16 cellular contexts compared by ENCODE assay signal in the genomic region with DNA sequence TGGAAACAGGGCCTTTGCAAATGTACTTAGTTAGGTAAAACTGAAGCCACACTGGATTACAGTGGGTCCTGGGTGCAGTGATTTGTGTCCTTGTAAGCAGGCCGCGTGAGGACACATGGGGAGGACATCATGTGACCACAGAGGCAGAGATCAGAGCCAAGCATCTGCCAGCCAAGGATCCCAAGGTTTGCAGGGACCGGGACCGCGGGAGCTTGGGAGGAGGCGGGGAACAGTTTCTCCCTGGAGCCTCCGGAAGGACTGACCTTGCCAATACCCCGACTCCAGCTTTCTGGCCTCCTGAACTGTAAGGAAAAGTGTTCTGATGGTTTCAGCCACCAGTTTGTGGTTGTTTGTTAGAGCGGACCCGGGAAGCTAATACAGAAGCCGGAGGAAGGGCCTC.
DNase-seq lines count a peak whose midpoint lies in the region; ATAC-seq, FAIRE-seq and TF ChIP-seq lines count a peak whose summit lies in the region.
"Had no signal": no experiment of that assay in that cellular context is flagged by ENCODE, and none has a peak within 500 bp of the region (broad histone marks: within the 10 kb centered on the region; RNA-seq: fewer than 3 reads in every experiment).

No MANE protein-coding gene starts in this region.

- no peak for TF ChIP-seq RAD21 in H1 (IDR thresholded peaks at IDR 0.05 in 1 of 2, conservative IDR thresholded peaks at IDR 0.05 in 1 of 2; ENCODE audit: low read depth in 2 of 2, low read length in 2 of 2)

- 0 out of 2 replicates have a peak overlapping the region, but pooled peaks have one; percentile 24 for H2AFZ ChIP-seq in H1 (ENCODE audit: low read length)

- no peak overlapping the region; the same call in 1 of the 2 replicates for H4K8ac ChIP-seq in H1 (ENCODE audit: extremely low read depth, insufficient read depth, low read length)

- no peak for FAIRE-seq in H1 (lab: Jason Lieb, UNC)

- H3K4me3 ChIP-seq in RWPE2 (ENCODE audit: severe bottlenecking) (no peak overlapping the region), H1 (ENCODE audit: extremely low read depth in 1 of 4, insufficient read depth in 2 of 4, low read depth in 3 of 4, low read length in 4 of 4) (no peak overlapping the region), testis (no peak overlapping the region)

- H3K27ac ChIP-seq in RWPE2 (ENCODE audit: poor library complexity, severe bottlenecking) (no peak overlapping the region), H1 (ENCODE audit: low read depth, low read length) (no peak overlapping the region), testis (peak overlapping the region in 1 of 2 donors; percentile 66)

- no peak overlapping the region for H3K4me3 Mint-ChIP-seq in naive thymus-derived CD8-positive, alpha-beta T cell

- no peak overlapping the region for H4K5ac ChIP-seq in H1 (ENCODE audit: insufficient read length, low read depth, low read length)

- H3K79me2 ChIP-seq in H1 (ENCODE audit: control insufficient read depth in 1 of 2, insufficient read depth in 2 of 2, low read length in 2 of 2): no peaks in the 10 kb centered on the region

- H2BK20ac ChIP-seq in H1 (ENCODE audit: low read length): no peak overlapping the region

- no peaks in the 10 kb centered on the region for H3K4me1 ChIP-seq in RWPE2 (ENCODE audit: insufficient read depth, poor library complexity, severe bottlenecking)
- peaks cover 0 to 4% (median 2%) of the 10 kb centered on the region in 4 experiments; a peak in 3 of 7 replicates for H3K4me1 ChIP-seq in H1 (replicated peaks in 1 of 4; ENCODE audit: control insufficient read depth in 3 of 4, insufficient read depth in 4 of 4, low read length in 3 of 4)
- H3K4me1 ChIP-seq in testis: peaks cover 11% of the 10 kb centered on the region

- no peak overlapping the region for H2BK120ac ChIP-seq in H1 (replicated peaks; ENCODE audit: low read depth, low read length)

- H3K4me1 Mint-ChIP-seq in naive thymus-derived CD8-positive, alpha-beta T cell: no peaks in the 10 kb centered on the region

- peak overlapping the region; percentile 60; the same call in 1 of the 2 replicates for H2BK12ac ChIP-seq in H1 (ENCODE audit: low read depth, low read length)

- H3K4ac ChIP-seq in H1 (replicated peaks; ENCODE audit: insufficient read length, low read depth, low read length): no peak overlapping the region

- no peaks in the 10 kb centered on the region for H3K23me2 ChIP-seq in H1 (ENCODE audit: low read depth, low read length)

- intact Hi-C loops in testis (cut with DNase I; ENCODE audit: low total_unique reads): no loop called here

- no peak overlapping the region for H4K91ac ChIP-seq in H1 (replicated peaks; ENCODE audit: insufficient read length, low read length)

- 0 out of 2 replicates have a peak overlapping the region, but pooled peaks have one; percentile 61 for H2BK15ac ChIP-seq in H1 (ENCODE audit: low read length)

- no peaks in the 10 kb centered on the region for H4K20me1 ChIP-seq in H1 (replicated peaks in 1 of 2; ENCODE audit: control insufficient read depth in 1 of 2, insufficient read depth in 2 of 2, low read length in 2 of 2)

- H3K4me2 ChIP-seq in H1 (ENCODE audit: insufficient read depth in 1 of 2, low read depth in 2 of 2, low read length in 2 of 2): no peak overlapping the region

- H3K9me3 ChIP-seq in RWPE2 (ENCODE audit: severe bottlenecking) (no peaks in the 10 kb centered on the region), H1 (ENCODE audit: insufficient read depth in 2 of 2, low read depth in 1 of 2, low read length in 1 of 2) (no peaks in the 10 kb centered on the region), testis (no peaks in the 10 kb centered on the region)

- TF ChIP-seq POLR2A in H1 (IDR thresholded peaks at IDR 0.05; ENCODE audit: control extremely low read depth in 1 of 2, low read depth in 2 of 2, low read length in 2 of 2) (no peak), testis (IDR thresholded peaks at IDR 0.05) (no peak)

- TF ChIP-seq EP300 in H1 (IDR thresholded peaks at IDR 0.05; ENCODE audit: borderline replicate concordance in 1 of 2, low read depth in 2 of 2, low read length in 2 of 2): no peak

- TF ChIP-seq CTCF in RWPE2 (IDR thresholded peaks at IDR 0.05; ENCODE audit: poor library complexity, severe bottlenecking) (no peak), H1 (IDR thresholded peaks at IDR 0.05; ENCODE audit: control extremely low read depth in 1 of 3, insufficient read depth in 1 of 3, low read depth in 1 of 3, low read length in 3 of 3) (no peak), testis (IDR thresholded peaks at IDR 0.05) (no peak)

- H3K56ac ChIP-seq in H1 (replicated peaks; ENCODE audit: insufficient read length, low read depth, low read length): no peak overlapping the region

- no peak overlapping the region for H3K14ac ChIP-seq in H1 (ENCODE audit: insufficient read length)

- CTCF ChIA-PET in H1 (lab: Charles Lee; ENCODE audit: partially characterized antibody): interaction anchor here (0.6 to 1.4 kb wide), 2 partner anchors 12 to 293 kb away, joined by 3 to 5 read pairs; no protein-coding TSS in a partner anchor

- no peaks in the 10 kb centered on the region for H3K36me3 Mint-ChIP-seq in naive thymus-derived CD8-positive, alpha-beta T cell

- ATAC-seq in RWPE2 (ENCODE audit: low read depth): no peak
- no peak for ATAC-seq in GM19324 (IDR thresholded peaks at IDR 0.05; ENCODE audit: low FRiP score, unreplicated experiment)
- ATAC-seq in GM21619 (IDR thresholded peaks at IDR 0.05; ENCODE audit: unreplicated experiment): no peak
- ATAC-seq in naive thymus-derived CD8-positive, alpha-beta T cell: no peak
- ATAC-seq: Panc1 had no signal

- H3K79me1 ChIP-seq in H1 (ENCODE audit: low read depth, low read length): no peaks in the 10 kb centered on the region

- H3K23ac ChIP-seq in H1 (ENCODE audit: insufficient read length): no peak overlapping the region

- H2BK5ac ChIP-seq in H1 (ENCODE audit: low read depth, low read length): no peak overlapping the region

- H3K36me3 ChIP-seq in RWPE2 (ENCODE audit: low read depth) (no peaks in the 10 kb centered on the region), H1 (ENCODE audit: control insufficient read depth in 2 of 4, insufficient read depth in 4 of 4, low read length in 3 of 4) (no peaks in the 10 kb centered on the region), testis (ENCODE audit: low read depth, missing control alignments) (no peaks in the 10 kb centered on the region)

- H3K27me3 Mint-ChIP-seq in naive thymus-derived CD8-positive, alpha-beta T cell: peaks cover 3 to 29% (median 11%) of the 10 kb centered on the region in 5 donors

- DNase-seq in RWPE2 (ENCODE audit: low spot score) (peak; percentile 68), H1 (ENCODE audit: low read depth in 1 of 2, low spot score in 2 of 2) (no peak), left kidney (ENCODE audit: low read depth, low spot score) (peak; percentile 27), testis (peak; percentile 90)
- no peak for DNase-seq in naive thymus-derived CD8-positive, alpha-beta T cell
- DNase-seq: Caco-2, GOT3, Karpas-422, MM.1S, NCI-H1092 treated with DMSO at 0.1 percent for 48 hours, NCI-H2081 treated with DMSO at 0.1 percent for 48 hours, NCI-H510A treated with DMSO at 0.1 percent for 48 hours, SHP77 treated with DMSO at 0.1 percent for 48 hours had no signal

- H2AK5ac ChIP-seq in H1 (ENCODE audit: low read depth, low read length): no peak overlapping the region

- H3K27ac Mint-ChIP-seq in naive thymus-derived CD8-positive, alpha-beta T cell: no peak overlapping the region

- 83% methylated on average over 11 of the region's 11 CpGs; no CpG with 5 or more reads in 1 of the 2 experiments for WGBS in H1 (ENCODE audit: extremely low coverage in 1 of 2, insufficient coverage in 1 of 2, insufficient read length in 1 of 2, insufficient replicate concordance in 2 of 2, low coverage in 1 of 2, low lambda C conversion rate in 2 of 2, missing lambda C conversion rate in 1 of 2), 2 experiments
- WGBS in testis, 2 donors: 16 to 23% methylated on average over 11 of the region's 11 CpGs

- no peaks in the 10 kb centered on the region for H3K9me3 Mint-ChIP-seq in naive thymus-derived CD8-positive, alpha-beta T cell

- H3K9ac ChIP-seq in H1 (replicated peaks in 1 of 4; ENCODE audit: extremely low read depth in 1 of 4, low read depth in 3 of 4, low read length in 3 of 4): no peak overlapping the region

- H3K27me3 ChIP-seq in RWPE2 (ENCODE audit: insufficient read depth, poor library complexity, severe bottlenecking) (peaks cover 3% of the 10 kb centered on the region), H1 (replicated peaks in 1 of 4; ENCODE audit: control insufficient read depth in 3 of 4, extremely low read depth in 1 of 4, insufficient read depth in 3 of 4, low read length in 3 of 4) (no peaks in the 10 kb centered on the region), testis (no peaks in the 10 kb centered on the region)

- H3K18ac ChIP-seq in H1 (ENCODE audit: extremely low read depth, low read length): no peak overlapping the region

- POLR2A ChIA-PET in H1 (lab: Charles Lee; ENCODE audit: partially characterized antibody): interaction anchor here (0.8 kb wide), 1 partner anchor 13 kb away, joined by 3 read pairs; no protein-coding TSS in a partner anchor
- POLR2A ChIA-PET in naive thymus-derived CD8-positive, alpha-beta T cell (lab: Charles Lee): no interaction called here

TF ChIP-seq in H1, 55 proteins besides CTCF, POLR2A, EP300 and RAD21:
- TF ChIP-seq, protein P1, sequence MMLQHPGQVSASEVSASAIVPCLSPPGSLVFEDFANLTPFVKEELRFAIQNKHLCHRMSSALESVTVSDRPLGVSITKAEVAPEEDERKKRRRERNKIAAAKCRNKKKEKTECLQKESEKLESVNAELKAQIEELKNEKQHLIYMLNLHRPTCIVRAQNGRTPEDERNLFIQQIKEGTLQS (IDR thresholded peaks at IDR 0.05; ENCODE audit: insufficient read depth, low read depth, low read length): no peak
- TF ChIP-seq GTF2F1 (IDR thresholded peaks at IDR 0.05; ENCODE audit: borderline replicate concordance, low read depth, low read length): no peak

Comparison
In these comparisons a context has a peak if more than half of its experiments do, and no peak if none do; other contexts are left out.
1. DNase-seq: peak in RWPE2 (single experiment), left kidney (single experiment) and testis (single experiment); none in H1 (0 of 2) and naive thymus-derived CD8-positive, alpha-beta T cell (0 of 10).